1 cellular context compared by ENCODE assay signal in the genomic region with DNA sequence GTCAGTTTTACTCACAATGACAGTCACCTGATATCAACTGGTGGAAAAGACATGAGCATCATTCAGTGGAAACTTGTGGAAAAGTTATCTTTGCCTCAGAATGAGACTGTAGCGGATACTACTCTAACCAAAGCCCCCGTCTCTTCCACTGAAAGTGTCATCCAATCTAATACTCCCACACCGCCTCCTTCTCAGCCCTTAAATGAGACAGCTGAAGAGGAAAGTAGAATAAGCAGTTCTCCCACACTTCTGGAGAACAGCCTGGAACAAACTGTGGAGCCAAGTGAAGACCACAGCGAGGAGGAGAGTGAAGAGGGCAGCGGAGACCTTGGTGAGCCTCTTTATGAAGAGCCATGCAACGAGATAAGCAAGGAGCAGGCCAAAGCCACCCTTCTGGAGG.
A peak's percentile ranks its signal among the peaks of the same experiment; 100 is the strongest.
TF ChIP-seq lines count a peak whose summit lies in the region.

No MANE protein-coding gene starts in this region.

TF ChIP-seq in GM12878, 131 proteins besides CTCF, POLR2A, EP300 and RAD21:
- TF ChIP-seq IKZF1 (conservative IDR thresholded peaks at IDR 0.05) (no peak), POLR2AphosphoS5 (IDR thresholded peaks at IDR 0.05; ENCODE audit: low read length) (0 out of 2 replicates have a peak, but pooled peaks have one; percentile 12), E2F4 (IDR thresholded peaks at IDR 0.05; ENCODE audit: low read depth, low read length) (no peak), KLF5 (IDR thresholded peaks at IDR 0.05; ENCODE audit: partially characterized antibody) (no peak)
